In genomic region chr11:112024178-112024777, GRCh38 we compare ENCODE assay signal across 8 cellular contexts. TPM values are rescaled to one million over a fixed set of nuclear protein-coding genes. Genes with fewer than 3 reads are reported as not detected.
DNase-seq lines count a peak whose midpoint lies in the region; ATAC-seq and TF ChIP-seq lines count a peak whose summit lies in the region.

No MANE protein-coding gene starts in this region.

- peak overlapping the region; percentile 99 for H3K27ac Mint-ChIP-seq in activated naive CD8-positive, alpha-beta T cell treated with anti-CD3 and anti-CD28 coated beads, Interleukin-2, amount 50 U/mL, for 24 hours
- H3K27ac Mint-ChIP-seq in stimulated activated naive CD8-positive, alpha-beta T cell treated with anti-CD3 and anti-CD28 coated beads, Interleukin-15, Interleukin-2, amounts not matched to agents 100 ng/mL and 50 ng/mL, for 24 hours = peak overlapping the region; percentile 99

- peak overlapping the region; percentile 89 for H3K4me2 ChIP-seq in KMS-11

- H3K9me3 ChIP-seq in iPS-20b (ENCODE audit: insufficient read depth, low read depth, low read length) = no peaks in the 10 kb centered on the region

- H3K27ac ChIP-seq in KMS-11 (peak overlapping the region; percentile 85), iPS-20b (ENCODE audit: low read length) (peak overlapping the region; percentile 99)

- no peaks in the 10 kb centered on the region for H3K27me3 Mint-ChIP-seq in activated naive CD8-positive, alpha-beta T cell treated with anti-CD3 and anti-CD28 coated beads, Interleukin-2, amount 50 U/mL, for 24 hours
- no peaks in the 10 kb centered on the region for H3K27me3 Mint-ChIP-seq in stimulated activated naive CD8-positive, alpha-beta T cell treated with anti-CD3 and anti-CD28 coated beads, Interleukin-15, Interleukin-2, amounts not matched to agents 100 ng/mL and 50 ng/mL, for 24 hours

- in situ Hi-C loops in G401 (cut with HindIII; ENCODE audit: low sequenced_read_pairs) = no loop called here

- H4K20me1 ChIP-seq in KMS-11 (ENCODE audit: insufficient read depth) = no peaks in the 10 kb centered on the region

- H2AFZ ChIP-seq in KMS-11 (ENCODE audit: low read depth) = peak overlapping the region; percentile 84

- H3K9me3 Mint-ChIP-seq in activated naive CD8-positive, alpha-beta T cell treated with anti-CD3 and anti-CD28 coated beads, Interleukin-2, amount 50 U/mL, for 24 hours = no peaks in the 10 kb centered on the region
- H3K9me3 Mint-ChIP-seq in stimulated activated naive CD8-positive, alpha-beta T cell treated with anti-CD3 and anti-CD28 coated beads, Interleukin-15, Interleukin-2, amounts not matched to agents 100 ng/mL and 50 ng/mL, for 24 hours = no peaks in the 10 kb centered on the region

- peak; percentile 11 for DNase-seq in G401 (ENCODE audit: low spot score)
- peak; percentile 11 for DNase-seq in activated naive CD8-positive, alpha-beta T cell treated with anti-CD3 and anti-CD28 coated beads, Interleukin-2, amount 50 U/mL, for 24 hours
- DNase-seq in dedifferentiated amniotic fluid mesenchymal stem cell (ENCODE audit: extremely low spot score) = no peak
- no peak for DNase-seq in DMS153 (lab: John Stamatoyannopoulos, UW)

- TF ChIP-seq CTCF in KMS-11 (conservative IDR thresholded peaks at IDR 0.05; ENCODE audit: low read depth, low read length) = no peak

- peaks cover 25% of the 10 kb centered on the region for H3K4me1 Mint-ChIP-seq in activated naive CD8-positive, alpha-beta T cell treated with anti-CD3 and anti-CD28 coated beads, Interleukin-2, amount 50 U/mL, for 24 hours
- peaks cover 28% of the 10 kb centered on the region for H3K4me1 Mint-ChIP-seq in stimulated activated naive CD8-positive, alpha-beta T cell treated with anti-CD3 and anti-CD28 coated beads, Interleukin-15, Interleukin-2, amounts not matched to agents 100 ng/mL and 50 ng/mL, for 24 hours (ENCODE audit: low read depth)

- peaks cover 14% of the 10 kb centered on the region for H3K4me1 ChIP-seq in KMS-11 (ENCODE audit: low read depth, poor library complexity, severe bottlenecking)
- H3K4me1 ChIP-seq in iPS-20b (ENCODE audit: insufficient read depth, low read length) = no peaks in the 10 kb centered on the region

- H3K27me3 ChIP-seq in KMS-11 (ENCODE audit: insufficient read depth, low read depth) (no peaks in the 10 kb centered on the region), iPS-20b (ENCODE audit: insufficient read depth, low read length) (no peaks in the 10 kb centered on the region)

- H3K79me2 ChIP-seq in KMS-11 (ENCODE audit: insufficient read depth, low read depth) = no peaks in the 10 kb centered on the region; the same call in 1 of the 2 replicates

- peaks cover 32% of the 10 kb centered on the region for H3K36me3 Mint-ChIP-seq in activated naive CD8-positive, alpha-beta T cell treated with anti-CD3 and anti-CD28 coated beads, Interleukin-2, amount 50 U/mL, for 24 hours (ENCODE audit: low read depth)
- peaks cover 26% of the 10 kb centered on the region for H3K36me3 Mint-ChIP-seq in stimulated activated naive CD8-positive, alpha-beta T cell treated with anti-CD3 and anti-CD28 coated beads, Interleukin-15, Interleukin-2, amounts not matched to agents 100 ng/mL and 50 ng/mL, for 24 hours (ENCODE audit: low read depth)

- H3K9ac ChIP-seq in KMS-11 (peak overlapping the region; percentile 94), iPS-20b (ENCODE audit: low read depth, low read length) (peak overlapping the region; percentile 98; the same call in 1 of the 2 replicates)

- peak; percentile 37 for ATAC-seq in GM21423 (IDR thresholded peaks at IDR 0.05; ENCODE audit: unreplicated experiment)
- peak; percentile 47 for ATAC-seq in activated naive CD8-positive, alpha-beta T cell treated with anti-CD3 and anti-CD28 coated beads, Interleukin-2, amount 50 U/mL, for 24 hours

- H3K36me3 ChIP-seq in KMS-11 (ENCODE audit: insufficient read depth) (no peaks in the 10 kb centered on the region), iPS-20b (ENCODE audit: insufficient read depth, low read depth, low read length) (peaks cover 33% of the 10 kb centered on the region)

- H3K4me3 ChIP-seq in KMS-11 (IDR thresholded peaks at IDR 0.05; ENCODE audit: insufficient read depth, low read depth, low read length) = no peak overlapping the region
- peak overlapping the region; percentile 100 for H3K4me3 ChIP-seq in iPS-20b (ENCODE audit: low read length)

- peak overlapping the region; percentile 98 for H3K4me3 Mint-ChIP-seq in activated naive CD8-positive, alpha-beta T cell treated with anti-CD3 and anti-CD28 coated beads, Interleukin-2, amount 50 U/mL, for 24 hours
- peak overlapping the region; percentile 99 for H3K4me3 Mint-ChIP-seq in stimulated activated naive CD8-positive, alpha-beta T cell treated with anti-CD3 and anti-CD28 coated beads, Interleukin-15, Interleukin-2, amounts not matched to agents 100 ng/mL and 50 ng/mL, for 24 hours

RNA-seq across cellular contexts. Expression of gene DLAT, which starts 0.9 kb away (rescaled TPM):
- total RNA-seq in G401 (2014; rRNA removed; shearing (Covaris generic)) = 70.0 and 71.5 TPM in 2 replicates

RNA-seq across cellular contexts. Expression of gene PIH1D2, which starts 49.5 kb away (rescaled TPM):
- total RNA-seq in G401 (2014; rRNA removed; shearing (Covaris generic)) = 2.6 and 4.4 TPM in 2 replicates

RNA-seq across cellular contexts. Expression of gene NKAPD1, which starts 49.8 kb away (rescaled TPM):
- total RNA-seq in G401 (2014; rRNA removed; shearing (Covaris generic)) = 39.3 and 43.6 TPM in 2 replicates

Comparison
In these comparisons a context has a peak if more than half of its experiments do, and no peak if none do; other contexts are left out.
1. DNase-seq: peak in G401 (single experiment) and activated naive CD8-positive, alpha-beta T cell treated with anti-CD3 and anti-CD28 coated beads, Interleukin-2, amount 50 U/mL, for 24 hours (single experiment); none in dedifferentiated amniotic fluid mesenchymal stem cell (single experiment) and DMS153 (single experiment).